ENCODE assay signal across 8 cellular contexts in the genomic region with DNA sequence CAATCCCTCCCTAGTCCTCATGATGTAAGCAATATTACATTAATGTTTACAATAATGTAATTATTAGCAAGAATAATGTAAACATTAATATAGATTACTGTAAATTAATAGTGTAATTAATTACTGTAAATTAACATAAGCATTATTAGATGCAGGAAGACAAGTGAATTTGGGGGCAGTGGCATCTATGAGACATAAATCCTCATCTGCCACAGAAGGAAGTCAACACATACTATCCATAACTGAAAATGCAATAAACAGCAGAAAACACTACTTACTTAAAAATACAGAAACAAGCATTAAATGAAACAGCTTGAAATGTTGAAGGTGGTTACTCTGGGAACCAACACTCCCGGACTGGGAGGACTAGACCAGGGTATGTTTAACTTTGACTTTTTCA. TPM values are rescaled to one million over a fixed set of nuclear protein-coding genes. Genes with fewer than 3 reads are reported as not detected.
DNase-seq lines count a peak whose midpoint lies in the region; ATAC-seq, FAIRE-seq and TF ChIP-seq lines count a peak whose summit lies in the region.

No MANE protein-coding gene starts in this region.

- H2AFZ ChIP-seq in keratinocyte (ENCODE audit: control insufficient read depth, low read length), result peak overlapping the region; percentile 80

- H3K9me1 ChIP-seq in keratinocyte (ENCODE audit: control insufficient read depth, extremely low read depth, insufficient read depth, low read length), result no peaks in the 10 kb centered on the region

- peaks cover 6% of the 10 kb centered on the region for H3K36me3 Mint-ChIP-seq in activated CD4-positive, alpha-beta T cell treated with anti-CD3 and anti-CD28 coated beads, Interleukin-2, amount 10 ng/mL, durations not matched to agents 24 days and 14 days (ENCODE audit: low read depth)
- peaks cover 10% of the 10 kb centered on the region for H3K36me3 Mint-ChIP-seq in activated T-helper 17 cell treated with anti-CD3 and anti-CD28 coated beads, Interleukin-2, amount 50 U/mL, for 72 hours (ENCODE audit: low read depth)

- H3K36me3 ChIP-seq in keratinocyte (ENCODE audit: control insufficient read depth in 2 of 2, extremely low read depth in 1 of 2, insufficient read depth in 2 of 2, low read length in 2 of 2) (no peaks in the 10 kb centered on the region), suprapubic skin (peaks cover 7% of the 10 kb centered on the region)

- H3K4me2 ChIP-seq in keratinocyte (ENCODE audit: control insufficient read depth, extremely low read depth, insufficient read depth, low read depth, low read length), result peak overlapping the region; percentile 84

- 6% methylated on average over 1 of the region's 1 CpG for WGBS in suprapubic skin

- H3K4me1 ChIP-seq in keratinocyte (ENCODE audit: control insufficient read depth, extremely low read depth, insufficient read depth, low read length) (peaks cover 7% of the 10 kb centered on the region), suprapubic skin (peaks cover 18% of the 10 kb centered on the region)

- peak overlapping the region; percentile 92 for H3K9ac ChIP-seq in keratinocyte (ENCODE audit: control insufficient read depth, extremely low read depth, insufficient read depth, low read length)

- no peaks in the 10 kb centered on the region for H3K27me3 Mint-ChIP-seq in activated CD4-positive, alpha-beta T cell treated with anti-CD3 and anti-CD28 coated beads, Interleukin-2, amount 10 ng/mL, durations not matched to agents 24 days and 14 days
- H3K27me3 Mint-ChIP-seq in activated T-helper 17 cell treated with anti-CD3 and anti-CD28 coated beads, Interleukin-2, amount 50 U/mL, for 72 hours, result no peaks in the 10 kb centered on the region

- TF ChIP-seq POLR2A in suprapubic skin (IDR thresholded peaks at IDR 0.05), result no peak

- no peaks in the 10 kb centered on the region for H3K9me3 Mint-ChIP-seq in activated CD4-positive, alpha-beta T cell treated with anti-CD3 and anti-CD28 coated beads, Interleukin-2, amount 10 ng/mL, durations not matched to agents 24 days and 14 days
- no peaks in the 10 kb centered on the region for H3K9me3 Mint-ChIP-seq in activated T-helper 17 cell treated with anti-CD3 and anti-CD28 coated beads, Interleukin-2, amount 50 U/mL, for 72 hours

- TF ChIP-seq EP300 in suprapubic skin (IDR thresholded peaks at IDR 0.05), result no peak

- intact Hi-C loops in activated CD4-positive, alpha-beta T cell treated with anti-CD3 and anti-CD28 coated beads, Interleukin-2, amount 10 ng/mL, durations not matched to agents 24 days and 14 days (cut with micrococcal nuclease), result loop anchor here (1.0 to 10.0 kb wide), 7 partner anchors 248 to 952 kb away; a partner anchor contains a TSS

- no peaks in the 10 kb centered on the region for H3K9me3 ChIP-seq in keratinocyte (ENCODE audit: control insufficient read depth, low read depth, low read length)
- H3K9me3 ChIP-seq in suprapubic skin, result no peaks in the 10 kb centered on the region

- H3K4me3 Mint-ChIP-seq in activated CD4-positive, alpha-beta T cell treated with anti-CD3 and anti-CD28 coated beads, Interleukin-2, amount 10 ng/mL, durations not matched to agents 24 days and 14 days, result peak overlapping the region; percentile 93
- peak overlapping the region; percentile 84 for H3K4me3 Mint-ChIP-seq in activated T-helper 17 cell treated with anti-CD3 and anti-CD28 coated beads, Interleukin-2, amount 50 U/mL, for 72 hours

- H3K27ac ChIP-seq in keratinocyte (ENCODE audit: control insufficient read depth, insufficient read depth, low read length) (peak overlapping the region; percentile 87), suprapubic skin (peak overlapping the region; percentile 84)

- H3K4me1 Mint-ChIP-seq in activated CD4-positive, alpha-beta T cell treated with anti-CD3 and anti-CD28 coated beads, Interleukin-2, amount 10 ng/mL, durations not matched to agents 24 days and 14 days, result peaks cover 26% of the 10 kb centered on the region
- peaks cover 9% of the 10 kb centered on the region for H3K4me1 Mint-ChIP-seq in activated T-helper 17 cell treated with anti-CD3 and anti-CD28 coated beads, Interleukin-2, amount 50 U/mL, for 72 hours

- H3K4me3 ChIP-seq in keratinocyte (ENCODE audit: control insufficient read depth in 2 of 3, extremely low read depth in 1 of 3, insufficient read depth in 2 of 3, low read depth in 1 of 3, low read length in 3 of 3), result peak overlapping the region; percentile 80 to 91 (median 90)
- peak overlapping the region; percentile 76 for H3K4me3 ChIP-seq in suprapubic skin

- DNase-seq in activated CD4-positive, alpha-beta T cell treated with anti-CD3 and anti-CD28 coated beads, Interleukin-2, amount 10 ng/mL, durations not matched to agents 24 days and 14 days, result no peak
- DNase-seq in activated CD4-positive, alpha-beta T cell treated with anti-CD3 and anti-CD28 coated beads for 1 hour, result no peak
- no peak for DNase-seq in keratinocyte (ENCODE audit: low read depth, low spot score)
- DNase-seq in suprapubic skin (ENCODE audit: low spot score in 2 of 2), result no peak
- no peak for DNase-seq in NCI-H526 treated with DMSO at 0.1 percent for 48 hours (lab: John Stamatoyannopoulos, UW)
- no peak for DNase-seq in stimulated activated naive CD4-positive, alpha-beta T cell (lab: John Stamatoyannopoulos, UW)
- no peak for DNase-seq in GOT3 (lab: John Stamatoyannopoulos, UW)

- dilution Hi-C loops in keratinocyte (cut with MboI; ENCODE audit: extremely low pct_ligation_motif_present, low sequenced_read_pairs), result no loop called here

- no peak for FAIRE-seq in keratinocyte (lab: Jason Lieb, UNC)

- H3K27me3 ChIP-seq in keratinocyte (ENCODE audit: control insufficient read depth, extremely low read depth, insufficient read depth, low read length) (no peaks in the 10 kb centered on the region), suprapubic skin (no peaks in the 10 kb centered on the region)

- H3K27ac Mint-ChIP-seq in activated CD4-positive, alpha-beta T cell treated with anti-CD3 and anti-CD28 coated beads, Interleukin-2, amount 10 ng/mL, durations not matched to agents 24 days and 14 days, result peak overlapping the region; percentile 96
- H3K27ac Mint-ChIP-seq in activated T-helper 17 cell treated with anti-CD3 and anti-CD28 coated beads, Interleukin-2, amount 50 U/mL, for 72 hours, result peak overlapping the region; percentile 75

- TF ChIP-seq CTCF in keratinocyte (optimal IDR thresholded peaks at IDR 0.05 in 1 of 3, IDR thresholded peaks at IDR 0.05 in 1 of 3, conservative IDR thresholded peaks at IDR 0.05 in 1 of 3; ENCODE audit: extremely low read depth in 1 of 3, insufficient read depth in 2 of 3, low read length in 3 of 3) (no peak), suprapubic skin (IDR thresholded peaks at IDR 0.05) (no peak)

- ATAC-seq in activated T-helper 17 cell treated with anti-CD3 and anti-CD28 coated beads, Interleukin-2, amount 50 U/mL, for 72 hours (replicated peaks), result no peak

- H3K79me2 ChIP-seq in keratinocyte (ENCODE audit: control insufficient read depth, insufficient read depth, low read length), result peaks cover 9% of the 10 kb centered on the region

- H4K20me1 ChIP-seq in keratinocyte (ENCODE audit: control insufficient read depth, extremely low read depth, insufficient read depth, low read length), result no peaks in the 10 kb centered on the region

RNA-seq across cellular contexts. Expression of a gene that starts 0.7 kb away (rescaled TPM):
- total RNA-seq in activated CD4-positive, alpha-beta T cell treated with anti-CD3 and anti-CD28 coated beads, Interleukin-2, amount 10 ng/mL, durations not matched to agents 24 days and 14 days, result 9.4 and 10.8 TPM in 2 replicates
- total RNA-seq in activated T-helper 17 cell treated with anti-CD3 and anti-CD28 coated beads, Interleukin-2, amount 50 U/mL, for 72 hours, result 10 to 100 TPM in 1 of 2 donors, 1 to 10 TPM in 1; 7.1 to 10.3 TPM
- polyA plus RNA-seq in keratinocyte, result 32.9 to 48.0 TPM (median 47.5 TPM) in 3 replicates
- polyA plus RNA-seq in keratinocyte (2011; ENCODE audit: low read depth), result 5.9 TPM
- 26.6 and 44.2 TPM in 2 replicates for polyA plus RNA-seq in keratinocyte (2011; cell fraction: cytosol; rRNA removed)
- 31.7 and 40.4 TPM in 2 replicates for polyA plus RNA-seq in keratinocyte (2011; cell fraction: nucleus; rRNA removed)
- polyA plus RNA-seq in keratinocyte (2012; ENCODE audit: low replicate concordance), result 13.5 and 24.9 TPM in 2 replicates
- 2.9 to 16.2 TPM (median 9.3 TPM) in 3 replicates for polyA minus RNA-seq in keratinocyte
- polyA minus RNA-seq in keratinocyte (2011; cell fraction: cytosol; rRNA and poly(A)+ RNA removed), result 29.5 TPM
- 9.9 and 11.6 TPM in 2 replicates for polyA minus RNA-seq in keratinocyte (2011; cell fraction: nucleus; rRNA and poly(A)+ RNA removed)
- total RNA-seq in suprapubic skin, result 10 to 100 TPM; 13.0 to 31.6 (median 23.1) TPM

RNA-seq across cellular contexts. Expression of a gene that starts 17.1 kb away (rescaled TPM):
- 0.19 and 0.66 TPM in 2 replicates for total RNA-seq in activated CD4-positive, alpha-beta T cell treated with anti-CD3 and anti-CD28 coated beads, Interleukin-2, amount 10 ng/mL, durations not matched to agents 24 days and 14 days
- total RNA-seq in activated T-helper 17 cell treated with anti-CD3 and anti-CD28 coated beads, Interleukin-2, amount 50 U/mL, for 72 hours, result 1 to 10 TPM in 1 of 2 donors, under 1 TPM in 1; 0.48 to 1.6 TPM
- polyA plus RNA-seq in keratinocyte, result 0.06 to 0.39 TPM (median 0.30 TPM) in 3 replicates
- polyA plus RNA-seq in keratinocyte (2011; ENCODE audit: low read depth), result not detected
- polyA plus RNA-seq in keratinocyte (2011; cell fraction: cytosol; rRNA removed), result 0.08 and 0.11 TPM in 2 replicates
- 0.99 and 1.1 TPM in 2 replicates for polyA plus RNA-seq in keratinocyte (2011; cell fraction: nucleus; rRNA removed)
- polyA plus RNA-seq in keratinocyte (2012; ENCODE audit: low replicate concordance), result 0.21 TPM in 1 of 2 replicates, not detected in the other
- not detected in 3 replicates for polyA minus RNA-seq in keratinocyte
- not detected for polyA minus RNA-seq in keratinocyte (2011; cell fraction: cytosol; rRNA and poly(A)+ RNA removed)
- not detected in 2 replicates for polyA minus RNA-seq in keratinocyte (2011; cell fraction: nucleus; rRNA and poly(A)+ RNA removed)
- total RNA-seq in suprapubic skin, result 1 to 10 TPM in 3 of 4 donors, under 1 TPM in 1; 0.26 to 5.1 (median 1.6) TPM

RNA-seq across cellular contexts. Expression of a gene that starts 52.5 kb away (rescaled TPM):
- total RNA-seq in activated CD4-positive, alpha-beta T cell treated with anti-CD3 and anti-CD28 coated beads, Interleukin-2, amount 10 ng/mL, durations not matched to agents 24 days and 14 days, result not detected in 2 replicates
- total RNA-seq in activated T-helper 17 cell treated with anti-CD3 and anti-CD28 coated beads, Interleukin-2, amount 50 U/mL, for 72 hours, result not detected
- not detected in 3 replicates for polyA plus RNA-seq in keratinocyte
- polyA plus RNA-seq in keratinocyte (2011; ENCODE audit: low read depth), result not detected
- polyA plus RNA-seq in keratinocyte (2011; cell fraction: cytosol; rRNA removed), result not detected in 2 replicates
- polyA plus RNA-seq in keratinocyte (2011; cell fraction: nucleus; rRNA removed), result not detected in 2 replicates
- not detected in 2 replicates for polyA plus RNA-seq in keratinocyte (2012; ENCODE audit: low replicate concordance)
- polyA minus RNA-seq in keratinocyte, result not detected in 3 replicates
- not detected for polyA minus RNA-seq in keratinocyte (2011; cell fraction: cytosol; rRNA and poly(A)+ RNA removed)
- not detected in 2 replicates for polyA minus RNA-seq in keratinocyte (2011; cell fraction: nucleus; rRNA and poly(A)+ RNA removed)
- total RNA-seq in suprapubic skin, result not detected
